13 cellular contexts compared by ENCODE assay signal in the genomic region with DNA sequence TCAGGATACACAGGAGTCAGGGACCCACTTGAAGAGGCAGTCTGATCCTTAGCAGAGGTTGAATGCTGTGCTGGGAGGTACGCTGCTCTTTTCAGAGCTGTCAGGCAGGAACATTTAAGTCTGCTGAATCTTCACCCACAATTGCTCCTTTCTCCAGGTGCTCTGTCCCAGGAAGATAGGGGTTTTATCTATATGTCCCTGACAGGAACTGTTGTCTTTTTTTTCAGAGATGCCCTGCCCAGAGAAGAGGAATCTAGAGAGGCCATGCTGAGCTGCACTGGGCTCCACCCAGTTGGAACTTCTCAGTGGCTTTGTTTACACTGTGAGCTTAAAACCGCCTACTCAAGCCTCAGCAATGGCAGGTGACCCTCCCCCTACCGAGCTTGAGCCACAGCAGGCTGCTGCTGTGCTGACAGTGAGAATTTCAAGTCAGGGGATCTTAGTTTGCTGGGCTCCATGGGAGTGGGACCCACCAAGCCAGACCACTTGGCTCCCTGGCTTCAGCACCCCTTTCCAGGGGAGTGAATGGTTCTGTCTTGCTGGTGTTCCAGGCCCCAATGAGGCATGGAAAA.
A peak's percentile ranks its signal among the peaks of the same experiment; 100 is the strongest.
DNase-seq lines count a peak whose midpoint lies in the region; ATAC-seq and TF ChIP-seq lines count a peak whose summit lies in the region.
"Had no signal": no experiment of that assay in that cellular context is flagged by ENCODE, and none has a peak within 500 bp of the region (broad histone marks: within the 10 kb centered on the region; RNA-seq: fewer than 3 reads in every experiment).

No MANE protein-coding gene starts in this region.

- in situ Hi-C loops in ACHN (cut with HindIII; ENCODE audit: low pct_ligation_motif_present, low pct_unique_long_range_greater_than_20kb, low sequenced_read_pairs) = no loop called here

- no peak for TF ChIP-seq POLR2A in thyroid gland (IDR thresholded peaks at IDR 0.05)

- H3F3A ChIP-seq in PC-3 (ENCODE audit: low read length, unreplicated experiment) = no peaks in the 10 kb centered on the region

- ATAC-seq in Right ventricle myocardium inferior (no peak), PC-3 (peak; percentile 78), GM21717 (IDR thresholded peaks at IDR 0.05; ENCODE audit: unreplicated experiment) (no peak)
- ATAC-seq: activated CD8-positive, alpha-beta memory T cell treated with anti-CD3 and anti-CD28 coated beads, Interleukin-2, amount 10 ng/mL, durations not matched to agents 7 days and 5 days; heart left ventricle had no signal

- H3K36me3 ChIP-seq in right atrium auricular region (no peaks in the 10 kb centered on the region), PC-3 (ENCODE audit: low read depth, low read length) (no peaks in the 10 kb centered on the region), hepatocyte (replicated peaks; ENCODE audit: insufficient read depth, low read depth) (no peaks in the 10 kb centered on the region), thyroid gland (no peaks in the 10 kb centered on the region)

- H3K9me3 ChIP-seq in right atrium auricular region = no peaks in the 10 kb centered on the region
- no peaks in the 10 kb centered on the region for H3K9me3 ChIP-seq in PC-3 (ENCODE audit: low read length)
- no peaks in the 10 kb centered on the region for H3K9me3 ChIP-seq in hepatocyte (ENCODE audit: low read depth)
- no peaks in the 10 kb centered on the region for H3K9me3 ChIP-seq in thyroid gland

- H3K4me1 ChIP-seq in right atrium auricular region (no peaks in the 10 kb centered on the region), PC-3 (ENCODE audit: insufficient read depth, low read length) (peaks cover 20% of the 10 kb centered on the region), hepatocyte (ENCODE audit: insufficient read depth) (no peaks in the 10 kb centered on the region), thyroid gland (peaks cover 4 to 12% of the 10 kb centered on the region in 2 donors)
- H3K4me1 ChIP-seq: heart left ventricle had no signal

- H3K4me2 ChIP-seq in PC-3 (ENCODE audit: low read length) (peak overlapping the region; percentile 24; the same call in 1 of the 2 replicates), hepatocyte (no peak overlapping the region)

- H3K9me2 ChIP-seq in PC-3 (replicated peaks; ENCODE audit: low read length) = no peaks in the 10 kb centered on the region
- H3K9me2 ChIP-seq in hepatocyte (replicated peaks; ENCODE audit: insufficient read depth) = no peaks in the 10 kb centered on the region

- no TSS peak for BruUV-seq in PC-3 (replicated peaks; lab: Mats Ljungman, UMichigan)

- peak; percentile 37 for DNase-seq in Right ventricle myocardium inferior (ENCODE audit: missing footprints)
- no peak for DNase-seq in right atrium auricular region (ENCODE audit: low spot score)
- DNase-seq in PC-3 = peak; percentile 75
- peak; percentile 52 for DNase-seq in hepatocyte (ENCODE audit: low spot score)
- DNase-seq in thyroid gland = peak; percentile 82 to 84
- DNase-seq in ACHN = no peak
- DNase-seq in mesenteric fat pad (ENCODE audit: low spot score) = no peak
- DNase-seq: activated CD8-positive, alpha-beta memory T cell treated with anti-CD3 and anti-CD28 coated beads, Interleukin-2, amount 10 ng/mL, durations not matched to agents 7 days and 5 days; activated naive CD8-positive, alpha-beta T cell treated with anti-CD3 and anti-CD28 coated beads for 36 hours; heart left ventricle; NCI-H2081 treated with DMSO at 0.1 percent for 48 hours had no signal

- H3K4me3 ChIP-seq in right atrium auricular region (no peak overlapping the region), PC-3 (ENCODE audit: low read length) (no peak overlapping the region), hepatocyte (no peak overlapping the region), thyroid gland (replicated peaks in 1 of 3) (no peak overlapping the region)
- H3K4me3 ChIP-seq: heart left ventricle, skin epidermis had no signal

- intact Hi-C loops in Right ventricle myocardium inferior (cut with DNase I) = no loop called here
- intact Hi-C loops in PC-3 (cut with micrococcal nuclease) = no loop called here
- intact Hi-C loops in thyroid gland (cut with DNase I) = no loop called here

- POLR2A ChIA-PET in PC-3 (lab: Charles Lee; ENCODE audit: unreplicated experiment) = no interaction called here

- H3K27ac ChIP-seq in right atrium auricular region = no peak overlapping the region
- H3K27ac ChIP-seq in PC-3 (ENCODE audit: low read length) = no peak overlapping the region
- no peak overlapping the region for H3K27ac ChIP-seq in hepatocyte
- H3K27ac ChIP-seq in thyroid gland = peak overlapping the region in 1 of 3 donors; percentile 36
- H3K27ac ChIP-seq: heart left ventricle, skin epidermis had no signal

- H4K20me1 ChIP-seq in PC-3 (ENCODE audit: low read length) (no peaks in the 10 kb centered on the region), hepatocyte (ENCODE audit: insufficient read depth, poor library complexity, severe bottlenecking) (no peaks in the 10 kb centered on the region)

- H3K27me3 ChIP-seq in right atrium auricular region = no peaks in the 10 kb centered on the region
- H3K27me3 ChIP-seq in PC-3 (ENCODE audit: low read length) = no peaks in the 10 kb centered on the region
- no peaks in the 10 kb centered on the region for H3K27me3 ChIP-seq in hepatocyte
- H3K27me3 ChIP-seq in thyroid gland = no peaks in the 10 kb centered on the region
- H3K27me3 ChIP-seq: heart left ventricle had no signal

- H3K79me2 ChIP-seq in PC-3 (ENCODE audit: low read length) = no peaks in the 10 kb centered on the region
- no peaks in the 10 kb centered on the region for H3K79me2 ChIP-seq in hepatocyte

- CTCF ChIA-PET in PC-3 (lab: Charles Lee) = no interaction called here

- H2AFZ ChIP-seq in PC-3 (ENCODE audit: low read length) = peak overlapping the region; percentile 57
- H2AFZ ChIP-seq in hepatocyte = no peak overlapping the region

- no peak overlapping the region for H3K9ac ChIP-seq in PC-3 (ENCODE audit: low read length)

- 52% methylated on average over 3 of the region's 3 CpGs for WGBS in hepatocyte (ENCODE audit: low lambda C conversion rate, missing lambda C conversion rate)
- WGBS in thyroid gland, 2 donors = 30 to 44% methylated on average over 2 to 3 of the region's 3 CpGs

- TF ChIP-seq CTCF in right atrium auricular region (IDR thresholded peaks at IDR 0.05) (no peak), PC-3 (conservative IDR thresholded peaks at IDR 0.05; ENCODE audit: low read depth, low read length) (no peak), hepatocyte (IDR thresholded peaks at IDR 0.05; ENCODE audit: poor library complexity) (no peak), thyroid gland (IDR thresholded peaks at IDR 0.05) (no peak)

Comparison
In these comparisons a context has a peak if more than half of its experiments do, and no peak if none do; other contexts are left out.
1. DNase-seq: peak in Right ventricle myocardium inferior (single experiment), PC-3 (single experiment), hepatocyte (single experiment) and thyroid gland (2 of 2); none in right atrium auricular region (single experiment), ACHN (single experiment) and mesenteric fat pad (single experiment).